In the genomic region with DNA sequence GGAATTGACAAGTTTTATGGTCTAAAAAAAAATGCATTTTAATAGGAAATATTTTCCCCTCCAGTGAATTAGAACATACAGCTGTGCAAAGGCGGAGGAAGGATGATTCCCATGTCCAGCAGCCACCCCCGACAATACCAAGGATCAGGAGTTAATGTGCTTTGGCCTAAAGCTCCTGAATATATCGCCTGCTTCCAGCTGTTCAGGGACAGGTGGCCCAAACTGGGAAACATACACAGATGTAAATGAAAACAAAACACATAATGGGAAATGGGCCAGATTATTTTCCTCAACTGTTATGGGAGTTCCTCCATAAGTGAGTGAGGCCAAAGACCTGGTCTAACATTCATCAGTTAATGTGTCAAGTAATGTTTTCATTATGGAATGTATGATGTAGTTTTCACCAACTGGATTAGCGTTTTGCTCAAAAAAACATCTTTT, we compare ENCODE assay signal across 20 cellular contexts. TPM values are rescaled to one million over a fixed set of nuclear protein-coding genes. Genes with fewer than 3 reads are reported as not detected.
"Had no signal": no experiment of that assay in that cellular context is flagged by ENCODE, and none has a peak within 500 bp of the region (broad histone marks: within the 10 kb centered on the region; RNA-seq: fewer than 3 reads in every experiment).

No MANE protein-coding gene starts in this region.

- H3K9me3 Mint-ChIP-seq: activated naive CD4-positive, alpha-beta T cell treated with anti-CD3 and anti-CD28 coated beads, Interleukin-2, amount 50 U/mL, for 24 hours; dendritic cell treated with granulocyte-macrophage colony-stimulating factor and Interleukin-4, amounts not matched to agents 40 ng/mL and 50 ng/mL, for 4 days; nephron progenitor cell had no signal

- H3K4me1 Mint-ChIP-seq: activated naive CD4-positive, alpha-beta T cell treated with anti-CD3 and anti-CD28 coated beads, Interleukin-2, amount 50 U/mL, for 24 hours; T-helper 17 cell had no signal

- ATAC-seq: left cardiac atrium; lower lobe of right lung; stimulated activated naive CD8-positive, alpha-beta T cell treated with anti-CD3 and anti-CD28 coated beads, Interleukin-15, Interleukin-2, amounts not matched to agents 100 U/mL and 50 U/mL, for 24 hours; T-helper 17 cell had no signal

- H3K4me3 ChIP-seq: esophagus squamous epithelium, lower lobe of right lung, tibial artery had no signal

- H3K36me3 ChIP-seq: esophagus squamous epithelium, lower lobe of right lung, tibial artery had no signal

- H3K9me3 ChIP-seq: esophagus squamous epithelium, lower lobe of right lung, tibial artery had no signal

- DNase-seq: activated CD4-positive, alpha-beta T cell treated with anti-CD3 and anti-CD28 coated beads, Interleukin-2, amount 50 U/mL, for 1 hour; activated CD4-positive, CD25-positive, alpha-beta regulatory T cell treated with anti-CD3 and anti-CD28 coated beads, Interleukin-2, amount 50 U/mL, for 72 hours; activated CD8-positive, alpha-beta memory T cell treated with anti-CD3 and anti-CD28 coated beads for 24 hours; activated gamma-delta T cell; effector CD8-positive, alpha-beta T cell; esophagus squamous epithelium; left cardiac atrium; lower lobe of right lung; nephron progenitor cell; nucleus accumbens; posterior cingulate gyrus; retina; stimulated activated CD4-positive, alpha-beta T cell treated with anti-CD3 and anti-CD28 coated beads, Interleukin-2, amount 100 ng/mL, for 24 hours; stimulated activated naive CD8-positive, alpha-beta T cell treated with anti-CD3 and anti-CD28 coated beads, Interleukin-15, Interleukin-2, amounts not matched to agents 100 U/mL and 50 U/mL, for 24 hours; substantia nigra; T-helper 17 cell; tibial artery had no signal

- H3K27me3 ChIP-seq: esophagus squamous epithelium, tibial artery had no signal

- H3K36me3 Mint-ChIP-seq: activated naive CD4-positive, alpha-beta T cell treated with anti-CD3 and anti-CD28 coated beads, Interleukin-2, amount 50 U/mL, for 24 hours had no signal

- H3K4me3 Mint-ChIP-seq: activated naive CD4-positive, alpha-beta T cell treated with anti-CD3 and anti-CD28 coated beads, Interleukin-2, amount 50 U/mL, for 24 hours; dendritic cell treated with granulocyte-macrophage colony-stimulating factor and Interleukin-4, amounts not matched to agents 40 ng/mL and 50 ng/mL, for 4 days; nephron progenitor cell; T-helper 17 cell had no signal

- H3K4me1 ChIP-seq: lower lobe of right lung, tibial artery had no signal

- H3K27ac ChIP-seq: lower lobe of right lung, tibial artery, VCaP had no signal

RNA-seq across cellular contexts. Expression of a gene that starts 55.0 kb away (rescaled TPM):
- total RNA-seq: T-helper 17 cell had no signal
